In genomic region chr1:43945898-43946243, GRCh38 we compare ENCODE assay signal across 1 cellular context.
TF ChIP-seq lines count a peak whose summit lies in the region.

No MANE protein-coding gene starts in this region.

TF ChIP-seq in K562, 482 proteins besides CTCF, POLR2A, EP300 and RAD21 (continued from another document):
- TF ChIP-seq ZNF589 (CRISPR knock-in tag; IDR thresholded peaks at IDR 0.05; ENCODE audit: low read depth): 0 out of 2 replicates have a peak, but pooled peaks have one; percentile 19
- TF ChIP-seq ZNF146 (CRISPR knock-in tag; IDR thresholded peaks at IDR 0.05; ENCODE audit: unreplicated experiment): no peak
- TF ChIP-seq SAFB2 (IDR thresholded peaks at IDR 0.05; ENCODE audit: borderline replicate concordance, low read depth, low read length, severe bottlenecking): no peak
- TF ChIP-seq TRIM25 (IDR thresholded peaks at IDR 0.05; ENCODE audit: borderline replicate concordance): no peak
- TF ChIP-seq ZBTB26 (CRISPR knock-in tag; IDR thresholded peaks at IDR 0.05): no peak
- no peak for TF ChIP-seq ZNF316 (IDR thresholded peaks at IDR 0.05)
- TF ChIP-seq ATF6 (CRISPR knock-in tag; IDR thresholded peaks at IDR 0.05): no peak
